ENCODE assay signal across 9 cellular contexts in genomic region chr17:68172461-68172954, GRCh38.
A peak's percentile ranks its signal among the peaks of the same experiment; 100 is the strongest.
DNase-seq lines count a peak whose midpoint lies in the region; ATAC-seq, FAIRE-seq and TF ChIP-seq lines count a peak whose summit lies in the region.
"Had no signal": no experiment of that assay in that cellular context is flagged by ENCODE, and none has a peak within 500 bp of the region (broad histone marks: within the 10 kb centered on the region; RNA-seq: fewer than 3 reads in every experiment).

No MANE protein-coding gene starts in this region.

- intact Hi-C loops in CD8-positive, alpha-beta T cell (cut with DNase I, micrococcal nuclease): loop anchor here (1.0 to 5.0 kb wide), 8 partner anchors 8 to 291 kb away; no protein-coding TSS in a partner anchor
- intact Hi-C loops in kidney (cut with DNase I): no loop called here

- H3K27ac ChIP-seq in CD8-positive, alpha-beta T cell (ENCODE audit: low read depth, low read length): no peak overlapping the region
- no peak overlapping the region for H3K27ac ChIP-seq in kidney (ENCODE audit: low read depth in 2 of 2, low read length in 2 of 2)

- peak; percentile 81 for ATAC-seq in CD8-positive, alpha-beta T cell
- peak; percentile 64 for ATAC-seq in GM21576 (IDR thresholded peaks at IDR 0.05; ENCODE audit: unreplicated experiment)
- no peak for ATAC-seq in HG03108 (IDR thresholded peaks at IDR 0.05; ENCODE audit: unreplicated experiment)

- H3K4me3 Mint-ChIP-seq in CD8-positive, alpha-beta T cell: no peak overlapping the region
- H3K4me3 Mint-ChIP-seq in brain: no peak overlapping the region
- H3K4me3 Mint-ChIP-seq: T-helper 1 cell treated with Interleukin-12 subunit alpha and Interleukin-12 subunit beta and Interleukin-4 antibody, amounts not matched to agents 30 μg/mL and 1 μg/mL, for 36 hours had no signal

- no peak overlapping the region for H3K27ac Mint-ChIP-seq in CD8-positive, alpha-beta T cell
- no peak overlapping the region for H3K27ac Mint-ChIP-seq in brain
- H3K27ac Mint-ChIP-seq: T-helper 1 cell treated with Interleukin-12 subunit alpha and Interleukin-12 subunit beta and Interleukin-4 antibody, amounts not matched to agents 30 μg/mL and 1 μg/mL, for 36 hours had no signal

- H3K9me3 Mint-ChIP-seq in CD8-positive, alpha-beta T cell: no peaks in the 10 kb centered on the region
- H3K9me3 Mint-ChIP-seq in brain: peaks cover 0 to 5% (median 0%) of the 10 kb centered on the region in 5 experiments
- H3K9me3 Mint-ChIP-seq: T-helper 1 cell treated with Interleukin-12 subunit alpha and Interleukin-12 subunit beta and Interleukin-4 antibody, amounts not matched to agents 30 μg/mL and 1 μg/mL, for 36 hours had no signal

- CTCF ChIA-PET in CD8-positive, alpha-beta T cell (lab: Charles Lee): interaction anchor here (0.7 to 7.7 kb wide), 36 partner anchors 10 to 308 kb away, joined by 3 to 180 read pairs (median 5); no protein-coding TSS in a partner anchor

- POLR2A ChIA-PET in CD8-positive, alpha-beta T cell (lab: Charles Lee): interaction anchor here (0.6 to 1.2 kb wide), 4 partner anchors 10 to 286 kb away, joined by 3 to 5 read pairs (median 4); no protein-coding TSS in a partner anchor

- peaks cover 19% of the 10 kb centered on the region for H3K4me1 ChIP-seq in CD8-positive, alpha-beta T cell (ENCODE audit: insufficient read depth, low read length)
- H3K4me1 ChIP-seq in kidney (ENCODE audit: control insufficient read depth in 1 of 2, insufficient read depth in 1 of 2, low read depth in 1 of 2, low read length in 2 of 2): no peaks in the 10 kb centered on the region

- no peaks in the 10 kb centered on the region for H3K36me3 Mint-ChIP-seq in CD8-positive, alpha-beta T cell
- peaks cover 20% of the 10 kb centered on the region for H3K36me3 Mint-ChIP-seq in brain

- H3K27me3 Mint-ChIP-seq in CD8-positive, alpha-beta T cell (ENCODE audit: low read depth): no peaks in the 10 kb centered on the region
- no peaks in the 10 kb centered on the region for H3K27me3 Mint-ChIP-seq in brain

- TF ChIP-seq CTCF in CD8-positive, alpha-beta T cell (IDR thresholded peaks at IDR 0.05): peak; percentile 99
- TF ChIP-seq CTCF in brain (conservative IDR thresholded peaks at IDR 0.05) (peak; percentile 90 to 98), kidney (IDR thresholded peaks at IDR 0.05; ENCODE audit: borderline replicate concordance, extremely low read depth, insufficient read depth) (peak; percentile 98)

- no peaks in the 10 kb centered on the region for H3K9me3 ChIP-seq in CD8-positive, alpha-beta T cell (ENCODE audit: low read length)
- H3K9me3 ChIP-seq in kidney (ENCODE audit: control insufficient read depth in 1 of 2, low read length in 2 of 2): no peaks in the 10 kb centered on the region

- FAIRE-seq in kidney (lab: Jason Lieb, UNC): no peak

- peaks cover 37% of the 10 kb centered on the region for H3K4me1 Mint-ChIP-seq in CD8-positive, alpha-beta T cell (ENCODE audit: low read depth)
- no peaks in the 10 kb centered on the region for H3K4me1 Mint-ChIP-seq in brain

- H3K4me3 ChIP-seq in CD8-positive, alpha-beta T cell (ENCODE audit: low read depth, low read length): no peak overlapping the region
- H3K4me3 ChIP-seq in kidney (ENCODE audit: low read length in 2 of 2): no peak overlapping the region

- no peaks in the 10 kb centered on the region for H3K36me3 ChIP-seq in CD8-positive, alpha-beta T cell (ENCODE audit: insufficient read depth, low read length)
- no peaks in the 10 kb centered on the region for H3K36me3 ChIP-seq in kidney (ENCODE audit: control insufficient read depth in 1 of 2, insufficient read depth in 2 of 2, low read length in 2 of 2)

- H3K27me3 ChIP-seq in CD8-positive, alpha-beta T cell (ENCODE audit: insufficient read depth, low read length): no peaks in the 10 kb centered on the region

- DNase-seq in CD8-positive, alpha-beta T cell: peak; percentile 54 to 85 (median 74)
- DNase-seq in NCI-H1694 treated with DMSO at 0.1 percent for 48 hours (lab: John Stamatoyannopoulos, UW) (peak; percentile 69), UCSD-AML1 (lab: John Stamatoyannopoulos, UW; ENCODE audit: unreplicated experiment) (peak; percentile 67), kidney (no peak)
- peak; percentile 40 to 63 for DNase-seq in stimulated activated CD4-positive, alpha-beta T cell treated with anti-CD3 and anti-CD28 coated beads, Interleukin-15, amount 100 ng/mL, for 48 hours (ENCODE audit: low read depth in 2 of 2)

- H3K9ac ChIP-seq in kidney (ENCODE audit: low read length in 2 of 2): no peak overlapping the region
